8 cellular contexts compared by ENCODE assay signal in the genomic region with DNA sequence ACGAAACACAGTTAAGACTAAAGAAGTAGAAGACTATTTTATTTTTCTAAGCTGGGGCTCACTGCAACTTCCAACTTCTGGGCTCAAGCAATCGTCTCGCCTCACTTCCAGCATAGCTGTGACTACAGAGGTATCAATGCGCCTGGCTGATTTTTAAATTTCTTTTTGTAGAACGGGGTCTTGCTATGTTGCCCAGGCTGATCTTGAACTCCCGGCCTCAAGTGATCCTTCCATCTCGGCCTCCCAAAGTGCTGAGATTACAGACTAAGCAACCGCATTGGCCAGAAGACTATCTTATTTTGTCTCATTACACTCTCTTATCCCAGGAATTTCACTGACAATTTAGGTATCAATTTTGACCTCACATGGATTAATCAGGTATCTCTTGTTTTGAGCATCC. TPM values are rescaled to one million over a fixed set of nuclear protein-coding genes. Genes with fewer than 3 reads are reported as not detected.
DNase-seq lines count a peak whose midpoint lies in the region; ATAC-seq and TF ChIP-seq lines count a peak whose summit lies in the region.

No MANE protein-coding gene starts in this region.

- H3K36me3 ChIP-seq in SJCRH30 (peaks cover 3% of the 10 kb centered on the region; the same call in 1 of the 2 replicates), psoas muscle (ENCODE audit: insufficient read depth in 1 of 2, low read depth in 1 of 2) (peaks cover 0 to 25% of the 10 kb centered on the region in 2 donors), testis (ENCODE audit: low read depth, missing control alignments) (no peaks in the 10 kb centered on the region)

- H3K9me3 ChIP-seq in SJCRH30 (replicated peaks) (no peaks in the 10 kb centered on the region), psoas muscle (no peaks in the 10 kb centered on the region), testis (no peaks in the 10 kb centered on the region)

- TF ChIP-seq CTCF in GM12864 (IDR thresholded peaks at IDR 0.05; ENCODE audit: low read depth, low read length, missing control alignments) (no peak), epithelial cell of proximal tubule (conservative IDR thresholded peaks at IDR 0.05; ENCODE audit: low read depth, low read length) (no peak), psoas muscle (IDR thresholded peaks at IDR 0.05) (no peak), testis (IDR thresholded peaks at IDR 0.05) (no peak)

- H3K4me1 ChIP-seq in SJCRH30 = peaks cover 8% of the 10 kb centered on the region; the same call in 1 of the 2 replicates
- H3K4me1 ChIP-seq in psoas muscle = peaks cover 26% of the 10 kb centered on the region
- H3K4me1 ChIP-seq in testis = peaks cover 12% of the 10 kb centered on the region

- DNase-seq in GM12864 (ENCODE audit: low read depth) = no peak
- no peak for DNase-seq in SJCRH30
- no peak for DNase-seq in epithelial cell of proximal tubule (ENCODE audit: low read depth)
- DNase-seq in psoas muscle = no peak
- no peak for DNase-seq in DMS53 treated with DMSO at 0.1 percent for 48 hours (lab: John Stamatoyannopoulos, UW; ENCODE audit: unreplicated experiment)
- DNase-seq in testis = no peak
- no peak for DNase-seq in NCI-H1436 (lab: John Stamatoyannopoulos, UW)

- no peaks in the 10 kb centered on the region for H3K27me3 ChIP-seq in SJCRH30
- H3K27me3 ChIP-seq in psoas muscle (ENCODE audit: insufficient read depth in 3 of 3, low read length in 2 of 3) = no peaks in the 10 kb centered on the region
- H3K27me3 ChIP-seq in testis = no peaks in the 10 kb centered on the region

- H3K27ac ChIP-seq in SJCRH30 (no peak overlapping the region), psoas muscle (no peak overlapping the region), testis (no peak overlapping the region)

- no peak for ATAC-seq in psoas muscle
- no peak for ATAC-seq in HG02885 (IDR thresholded peaks at IDR 0.05; ENCODE audit: poor library complexity, unreplicated experiment)

- TF ChIP-seq POLR2A in testis (IDR thresholded peaks at IDR 0.05) = no peak

- intact Hi-C loops in psoas muscle (cut with DNase I) (loop anchor here in 1 of 2 donors (5.0 kb wide), 1 partner anchor 331 kb away; the partner anchor contains the start of gene TRMT10A), testis (cut with DNase I; ENCODE audit: low total_unique reads) (no loop called here)

- WGBS in psoas muscle, 3 donors = 95 to 96% (median 95%) methylated on average over 8 of the region's 8 CpGs
- 42 to 55% methylated on average over 8 of the region's 8 CpGs for WGBS in testis, 2 donors

- H3K4me3 ChIP-seq in GM12864 (ENCODE audit: low read depth, low read length) (peak overlapping the region; percentile 88), SJCRH30 (peak overlapping the region; percentile 98), epithelial cell of proximal tubule (ENCODE audit: low read depth, low read length) (peak overlapping the region; percentile 90), psoas muscle (peak overlapping the region; percentile 86), testis (peak overlapping the region in 1 of 2 donors; percentile 81)

RNA-seq across cellular contexts. Expression of gene LAMTOR3, which starts 1.2 kb away (rescaled TPM):
- 36.1 and 37.9 TPM in 2 replicates for total RNA-seq in SJCRH30 (2014; rRNA removed; shearing (Covaris generic))
- total RNA-seq in epithelial cell of proximal tubule = 22.2 and 37.0 TPM in 2 replicates
- total RNA-seq in psoas muscle = 10 to 100 TPM; 21.6 to 25.8 (median 23.2) TPM
- 10 to 100 TPM; 22.4 to 43.6 (median 34.5) TPM for polyA plus RNA-seq in psoas muscle
- 10 to 100 TPM; 42.0 to 51.7 TPM for total RNA-seq in testis
- 50.2 TPM for polyA plus RNA-seq in testis (ENCODE audit: insufficient read depth, low read depth, low replicate concordance)

RNA-seq across cellular contexts. Expression of gene DNAJB14, which starts 53.4 kb away (rescaled TPM):
- total RNA-seq in SJCRH30 (2014; rRNA removed; shearing (Covaris generic)) = 23.8 and 26.1 TPM in 2 replicates
- total RNA-seq in epithelial cell of proximal tubule = 14.5 and 15.1 TPM in 2 replicates
- total RNA-seq in psoas muscle = 10 to 100 TPM; 10.1 to 15.1 (median 13.1) TPM
- 10 to 100 TPM in 1 of 3 donors, 1 to 10 TPM in 2; 3.3 to 16.7 (median 3.4) TPM for polyA plus RNA-seq in psoas muscle
- 10 to 100 TPM; 19.9 to 22.4 TPM for total RNA-seq in testis
- polyA plus RNA-seq in testis (ENCODE audit: insufficient read depth, low read depth, low replicate concordance) = 7.7 TPM

RNA-seq across cellular contexts. Expression of gene H2AZ1, which starts 57.0 kb away (rescaled TPM):
- 794 and 838 TPM in 2 replicates for total RNA-seq in SJCRH30 (2014; rRNA removed; shearing (Covaris generic))
- total RNA-seq in epithelial cell of proximal tubule (703 and 1,257 TPM in 2 replicates), psoas muscle (100 to 1,000 TPM in 1 of 4 donors, 10 to 100 TPM in 3; 57.9 to 101 (median 65.8) TPM), testis (10 to 100 TPM; 73.0 to 91.5 TPM)
- polyA plus RNA-seq in psoas muscle (100 to 1,000 TPM; 143 to 256 (median 247) TPM), testis (ENCODE audit: insufficient read depth, low read depth, low replicate concordance) (260 TPM)
